ENCODE assay signal across 22 cellular contexts in genomic region chr13:111270126-111270525, GRCh38. TPM values are rescaled to one million over a fixed set of nuclear protein-coding genes. Genes with fewer than 3 reads are reported as not detected.
DNase-seq lines count a peak whose midpoint lies in the region; ATAC-seq, FAIRE-seq and TF ChIP-seq lines count a peak whose summit lies in the region.
"Had no signal": no experiment of that assay in that cellular context is flagged by ENCODE, and none has a peak within 500 bp of the region (broad histone marks: within the 10 kb centered on the region; RNA-seq: fewer than 3 reads in every experiment).

No MANE protein-coding gene starts in this region.

- H3K27me3 Mint-ChIP-seq in activated naive CD4-positive, alpha-beta T cell treated with anti-CD3 and anti-CD28 coated beads, Interleukin-2, amount 10 ng/mL, durations not matched to agents 7 days and 5 days: no peaks in the 10 kb centered on the region
- H3K27me3 Mint-ChIP-seq: activated naive CD8-positive, alpha-beta T cell; stimulated activated naive CD8-positive, alpha-beta T cell treated with anti-CD3 and anti-CD28 coated beads, Interleukin-15, Interleukin-2, amounts not matched to agents 100 ng/mL and 50 ng/mL, for 24 hours had no signal

- H3K27me3 ChIP-seq in tibial artery: no peaks in the 10 kb centered on the region
- H3K27me3 ChIP-seq: cardiac muscle cell, heart left ventricle, uterus had no signal

- H3K27ac ChIP-seq in tibial artery: peak overlapping the region; percentile 8 to 51
- H3K27ac ChIP-seq: cardiac muscle cell, uterus had no signal

- no peak overlapping the region for H3K4me3 ChIP-seq in tibial artery
- H3K4me3 ChIP-seq: cardiac muscle cell, uterus had no signal

- H3K36me3 Mint-ChIP-seq in activated naive CD4-positive, alpha-beta T cell treated with anti-CD3 and anti-CD28 coated beads, Interleukin-2, amount 10 ng/mL, durations not matched to agents 7 days and 5 days: peaks cover 34% of the 10 kb centered on the region
- peaks cover 0 to 2% of the 10 kb centered on the region in 2 donors for H3K36me3 Mint-ChIP-seq in activated naive CD4-positive, alpha-beta T cell treated with anti-CD3 and anti-CD28 coated beads, Interleukin-2, amount 50 U/mL, for 72 hours
- H3K36me3 Mint-ChIP-seq: activated naive CD8-positive, alpha-beta T cell had no signal

- DNase-seq in activated naive CD4-positive, alpha-beta T cell treated with anti-CD3 and anti-CD28 coated beads, Interleukin-2, amount 10 ng/mL, durations not matched to agents 7 days and 5 days: no peak
- DNase-seq in activated naive CD4-positive, alpha-beta T cell treated with anti-CD3 and anti-CD28 coated beads, Interleukin-2, amount 50 U/mL, for 72 hours (ENCODE audit: low spot score in 2 of 2): no peak
- DNase-seq in cerebellar cortex (ENCODE audit: low spot score) (peak; percentile 47), iris pigment epithelial cell (ENCODE audit: low read depth) (peak; percentile 14), tibial artery (no peak), NK-92 (lab: John Stamatoyannopoulos, UW; ENCODE audit: unreplicated experiment) (no peak), urothelium cell line (ENCODE audit: low spot score) (no peak), NCI-H82 (lab: John Stamatoyannopoulos, UW) (no peak)
- DNase-seq: GDM1, heart left ventricle, kidney, NCI-H1930, NCI-H510A treated with DMSO at 0.1 percent for 48 hours, occipital lobe, PC-3, small intestine, uterus had no signal

- CTCF ChIA-PET in activated naive CD4-positive, alpha-beta T cell treated with anti-CD3 and anti-CD28 coated beads, Interleukin-2, amount 10 ng/mL, durations not matched to agents 7 days and 5 days (lab: Charles Lee): no interaction called here

- no peaks in the 10 kb centered on the region for H3K9me3 Mint-ChIP-seq in activated naive CD4-positive, alpha-beta T cell treated with anti-CD3 and anti-CD28 coated beads, Interleukin-2, amount 10 ng/mL, durations not matched to agents 7 days and 5 days
- no peaks in the 10 kb centered on the region for H3K9me3 Mint-ChIP-seq in activated naive CD4-positive, alpha-beta T cell treated with anti-CD3 and anti-CD28 coated beads, Interleukin-2, amount 50 U/mL, for 72 hours
- H3K9me3 Mint-ChIP-seq: stimulated activated naive CD8-positive, alpha-beta T cell treated with anti-CD3 and anti-CD28 coated beads, Interleukin-15, Interleukin-2, amounts not matched to agents 100 ng/mL and 50 ng/mL, for 24 hours had no signal

- FAIRE-seq in urothelium cell line (lab: Jason Lieb, UNC): no peak
- FAIRE-seq: GM12892, kidney, small intestine had no signal

- no peak overlapping the region for H3K4me3 Mint-ChIP-seq in activated naive CD4-positive, alpha-beta T cell treated with anti-CD3 and anti-CD28 coated beads, Interleukin-2, amount 10 ng/mL, durations not matched to agents 7 days and 5 days
- H3K4me3 Mint-ChIP-seq: activated naive CD8-positive, alpha-beta T cell; stimulated activated naive CD8-positive, alpha-beta T cell treated with anti-CD3 and anti-CD28 coated beads, Interleukin-15, Interleukin-2, amounts not matched to agents 100 ng/mL and 50 ng/mL, for 24 hours had no signal

- peaks cover 0 to 35% (median 27%) of the 10 kb centered on the region in 4 donors for H3K4me1 ChIP-seq in tibial artery
- H3K4me1 ChIP-seq: uterus had no signal

- ATAC-seq in activated naive CD4-positive, alpha-beta T cell treated with anti-CD3 and anti-CD28 coated beads, Interleukin-2, amount 50 U/mL, for 72 hours: no peak
- ATAC-seq: PC-3 had no signal

- peaks cover 12% of the 10 kb centered on the region for H3K4me1 Mint-ChIP-seq in activated naive CD4-positive, alpha-beta T cell treated with anti-CD3 and anti-CD28 coated beads, Interleukin-2, amount 10 ng/mL, durations not matched to agents 7 days and 5 days

- H3K36me3 ChIP-seq in tibial artery: peaks cover 38 to 63% (median 52%) of the 10 kb centered on the region in 3 donors
- H3K36me3 ChIP-seq: uterus had no signal

- TF ChIP-seq CTCF in tibial artery (IDR thresholded peaks at IDR 0.05): no peak

- peak overlapping the region; percentile 35 for H3K27ac Mint-ChIP-seq in activated naive CD4-positive, alpha-beta T cell treated with anti-CD3 and anti-CD28 coated beads, Interleukin-2, amount 10 ng/mL, durations not matched to agents 7 days and 5 days
- peak overlapping the region in 1 of 2 donors; percentile 85 for H3K27ac Mint-ChIP-seq in activated naive CD4-positive, alpha-beta T cell treated with anti-CD3 and anti-CD28 coated beads, Interleukin-2, amount 50 U/mL, for 72 hours
- H3K27ac Mint-ChIP-seq: activated naive CD8-positive, alpha-beta T cell had no signal

- intact Hi-C loops in tibial artery (cut with DNase I; ENCODE audit: low total_unique reads): loop anchor here (10.0 kb wide), 1 partner anchor 45 kb away; no protein-coding TSS in a partner anchor

- H3K9me3 ChIP-seq in tibial artery: no peaks in the 10 kb centered on the region
- H3K9me3 ChIP-seq: heart left ventricle, uterus had no signal

RNA-seq across cellular contexts. Expression of gene TEX29, which starts 50.3 kb away (rescaled TPM):
- total RNA-seq in activated naive CD4-positive, alpha-beta T cell treated with anti-CD3 and anti-CD28 coated beads, Interleukin-2, amount 50 U/mL, for 72 hours: 1 to 10 TPM; 1.5 to 2.0 TPM
- total RNA-seq: cardiac muscle cell, H7, kidney, occipital lobe, PC-3 had no signal

Comparison
In these comparisons a context has a peak if more than half of its experiments do, and no peak if none do; other contexts are left out.
1. DNase-seq: peak in cerebellar cortex (single experiment) and iris pigment epithelial cell (single experiment); none in activated naive CD4-positive, alpha-beta T cell treated with anti-CD3 and anti-CD28 coated beads, Interleukin-2, amount 10 ng/mL, durations not matched to agents 7 days and 5 days (single experiment), activated naive CD4-positive, alpha-beta T cell treated with anti-CD3 and anti-CD28 coated beads, Interleukin-2, amount 50 U/mL, for 72 hours (0 of 2), tibial artery (0 of 2), NK-92 (single experiment), urothelium cell line (single experiment) and NCI-H82 (single experiment).